In the genomic region with DNA sequence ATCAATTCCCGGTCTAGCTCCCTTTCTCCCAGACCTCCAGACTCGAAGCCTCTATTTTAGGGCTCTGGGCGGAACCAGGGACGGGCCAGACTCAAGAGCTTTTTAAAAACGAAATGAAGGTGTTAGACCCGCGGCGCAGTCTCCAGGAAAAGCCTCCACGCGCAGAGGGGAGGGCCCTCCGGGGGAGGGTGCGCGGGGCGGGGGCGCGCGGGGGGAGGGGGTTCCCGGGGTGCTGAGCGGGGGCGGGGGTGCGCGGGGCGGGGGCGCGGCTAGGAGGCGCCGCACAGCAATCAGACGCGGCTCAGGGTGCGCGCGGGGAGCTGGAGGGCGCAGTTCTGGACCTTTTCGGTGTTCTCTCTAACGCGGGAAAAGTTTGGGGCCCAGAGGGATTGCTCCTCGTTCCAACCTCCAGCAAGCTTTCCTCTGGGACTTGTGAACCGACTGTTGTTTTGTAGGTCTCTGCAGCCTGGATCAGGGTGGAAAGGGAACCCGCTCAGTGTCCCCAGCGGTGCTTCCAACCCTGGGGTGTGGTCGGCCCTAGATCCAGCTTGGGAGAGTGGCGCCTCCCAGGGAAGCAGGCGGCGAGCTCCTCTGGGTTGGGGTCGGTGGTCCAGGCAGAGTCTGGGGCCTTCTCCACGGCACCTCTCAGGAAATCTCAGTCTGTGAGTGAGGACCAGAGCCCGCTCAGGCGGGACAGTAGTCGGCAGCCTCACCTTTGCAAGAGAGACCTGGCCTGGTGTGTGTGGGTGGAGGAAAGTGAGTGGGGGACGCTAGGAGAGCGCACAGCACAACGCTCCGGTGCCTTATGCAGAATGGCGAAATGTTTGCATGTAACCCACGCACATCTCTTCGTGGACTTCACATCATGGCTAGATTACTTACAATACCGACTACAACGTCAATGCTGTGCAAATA, we compare ENCODE assay signal across 9 cellular contexts. TPM values are rescaled to one million over a fixed set of nuclear protein-coding genes. Genes with fewer than 3 reads are reported as not detected.
DNase-seq lines count a peak whose midpoint lies in the region; ATAC-seq and TF ChIP-seq lines count a peak whose summit lies in the region.
"Had no signal": no experiment of that assay in that cellular context is flagged by ENCODE, and none has a peak within 500 bp of the region (broad histone marks: within the 10 kb centered on the region; RNA-seq: fewer than 3 reads in every experiment).

No MANE protein-coding gene starts in this region.

- H3K36me3 ChIP-seq in muscle layer of duodenum (ENCODE audit: control insufficient read depth in 1 of 2, insufficient read depth in 2 of 2, low read length in 2 of 2) (no peaks in the 10 kb centered on the region), upper lobe of right lung (no peaks in the 10 kb centered on the region)

- H3K27ac ChIP-seq in muscle layer of duodenum (ENCODE audit: low read length): no peak overlapping the region
- H3K27ac ChIP-seq in upper lobe of right lung: no peak overlapping the region

- TF ChIP-seq CTCF in chondrocyte (IDR thresholded peaks at IDR 0.05) (no peak), upper lobe of right lung (IDR thresholded peaks at IDR 0.05) (no peak)

- no peak for ATAC-seq in activated naive CD4-positive, alpha-beta T cell treated with anti-CD3 and anti-CD28 coated beads, Interleukin-2, amount 50 U/mL, for 72 hours
- peak; percentile 76 for ATAC-seq in upper lobe of right lung
- ATAC-seq in HG03045 (IDR thresholded peaks at IDR 0.05; ENCODE audit: unreplicated experiment): no peak
- ATAC-seq in HG02852 (IDR thresholded peaks at IDR 0.05; ENCODE audit: unreplicated experiment): no peak

- H3K27me3 ChIP-seq in muscle layer of duodenum (ENCODE audit: low read depth, low read length) (peaks cover 21% of the 10 kb centered on the region), upper lobe of right lung (peaks cover 6% of the 10 kb centered on the region)

- no peaks in the 10 kb centered on the region for H3K9me3 Mint-ChIP-seq in activated naive CD4-positive, alpha-beta T cell treated with anti-CD3 and anti-CD28 coated beads, Interleukin-2, amount 50 U/mL, for 24 hours
- H3K9me3 Mint-ChIP-seq in activated naive CD4-positive, alpha-beta T cell treated with anti-CD3 and anti-CD28 coated beads, Interleukin-2, amount 50 U/mL, for 72 hours: no peaks in the 10 kb centered on the region
- no peaks in the 10 kb centered on the region for H3K9me3 Mint-ChIP-seq in chondrocyte (ENCODE audit: low read depth)

- H3K36me3 Mint-ChIP-seq in activated naive CD4-positive, alpha-beta T cell treated with anti-CD3 and anti-CD28 coated beads, Interleukin-2, amount 50 U/mL, for 24 hours: no peaks in the 10 kb centered on the region
- no peaks in the 10 kb centered on the region for H3K36me3 Mint-ChIP-seq in activated naive CD4-positive, alpha-beta T cell treated with anti-CD3 and anti-CD28 coated beads, Interleukin-2, amount 50 U/mL, for 72 hours
- H3K36me3 Mint-ChIP-seq in chondrocyte (ENCODE audit: low read depth): no peaks in the 10 kb centered on the region

- H3K4me3 Mint-ChIP-seq in activated naive CD4-positive, alpha-beta T cell treated with anti-CD3 and anti-CD28 coated beads, Interleukin-2, amount 50 U/mL, for 24 hours: peak overlapping the region; percentile 63
- peak overlapping the region; percentile 67 for H3K4me3 Mint-ChIP-seq in chondrocyte (ENCODE audit: unreplicated experiment)

- H3K9me3 ChIP-seq in muscle layer of duodenum (ENCODE audit: control insufficient read depth in 1 of 2, low read length in 2 of 2) (no peaks in the 10 kb centered on the region), upper lobe of right lung (no peaks in the 10 kb centered on the region)

- H3K4me3 ChIP-seq in muscle layer of duodenum (ENCODE audit: low read depth in 1 of 2, low read length in 2 of 2): peak overlapping the region; percentile 46 to 62
- H3K4me3 ChIP-seq in upper lobe of right lung: peak overlapping the region; percentile 40

- peak overlapping the region; percentile 42 for H3K27ac Mint-ChIP-seq in activated naive CD4-positive, alpha-beta T cell treated with anti-CD3 and anti-CD28 coated beads, Interleukin-2, amount 50 U/mL, for 24 hours
- no peak overlapping the region for H3K27ac Mint-ChIP-seq in activated naive CD4-positive, alpha-beta T cell treated with anti-CD3 and anti-CD28 coated beads, Interleukin-2, amount 50 U/mL, for 72 hours
- no peak overlapping the region for H3K27ac Mint-ChIP-seq in chondrocyte (ENCODE audit: unreplicated experiment)

- peaks cover 19% of the 10 kb centered on the region for H3K4me1 Mint-ChIP-seq in activated naive CD4-positive, alpha-beta T cell treated with anti-CD3 and anti-CD28 coated beads, Interleukin-2, amount 50 U/mL, for 24 hours
- H3K4me1 Mint-ChIP-seq in chondrocyte (ENCODE audit: low read depth): peaks cover 9% of the 10 kb centered on the region

- H3K27me3 Mint-ChIP-seq in activated naive CD4-positive, alpha-beta T cell treated with anti-CD3 and anti-CD28 coated beads, Interleukin-2, amount 50 U/mL, for 24 hours: peaks cover 9% of the 10 kb centered on the region
- H3K27me3 Mint-ChIP-seq in chondrocyte (ENCODE audit: low read depth): peaks cover 31% of the 10 kb centered on the region

- intact Hi-C loops in upper lobe of right lung (cut with DNase I): no loop called here

- no peak for DNase-seq in activated naive CD4-positive, alpha-beta T cell treated with anti-CD3 and anti-CD28 coated beads, Interleukin-2, amount 50 U/mL, for 72 hours (ENCODE audit: low spot score in 2 of 2)
- DNase-seq in chondrocyte (ENCODE audit: low spot score) (no peak), upper lobe of right lung (peak; percentile 70), NCI-H2171 treated with DMSO at 0.1 percent for 48 hours (lab: John Stamatoyannopoulos, UW) (no peak)
- DNase-seq: Calu3 had no signal

- H3K4me1 ChIP-seq in muscle layer of duodenum (ENCODE audit: control insufficient read depth in 1 of 2, insufficient read depth in 2 of 2, low read length in 2 of 2) (peaks cover 0 to 4% of the 10 kb centered on the region in 2 donors), upper lobe of right lung (no peaks in the 10 kb centered on the region)

RNA-seq across cellular contexts. Expression of a gene that starts 2.0 kb away (rescaled TPM):
- not detected for total RNA-seq in activated naive CD4-positive, alpha-beta T cell treated with anti-CD3 and anti-CD28 coated beads, Interleukin-2, amount 50 U/mL, for 72 hours
- total RNA-seq in chondrocyte (not detected in 3 replicates), upper lobe of right lung (not detected)
- total RNA-seq: Calu3 had no signal

RNA-seq across cellular contexts. Expression of a gene that starts 21.5 kb away (rescaled TPM):
- total RNA-seq in activated naive CD4-positive, alpha-beta T cell treated with anti-CD3 and anti-CD28 coated beads, Interleukin-2, amount 50 U/mL, for 72 hours: 10 to 100 TPM; 22.8 to 35.6 TPM
- 52.7 to 67.5 TPM (median 58.3 TPM) in 3 replicates for total RNA-seq in chondrocyte
- 62.8 TPM for total RNA-seq in upper lobe of right lung

RNA-seq across cellular contexts. Expression of a gene that starts 46.7 kb away (rescaled TPM):
- total RNA-seq in activated naive CD4-positive, alpha-beta T cell treated with anti-CD3 and anti-CD28 coated beads, Interleukin-2, amount 50 U/mL, for 72 hours: under 1 TPM; 0.31 to 0.91 TPM
- total RNA-seq in chondrocyte: not detected in 3 replicates
- 3.1 TPM for total RNA-seq in upper lobe of right lung

RNA-seq across cellular contexts. Expression of a gene that starts 57.7 kb away (rescaled TPM):
- 1 to 10 TPM in 1 of 2 donors, under 1 TPM in 1; 0.73 to 4.0 TPM for total RNA-seq in activated naive CD4-positive, alpha-beta T cell treated with anti-CD3 and anti-CD28 coated beads, Interleukin-2, amount 50 U/mL, for 72 hours
- total RNA-seq in chondrocyte (124 to 224 TPM (median 221 TPM) in 3 replicates), upper lobe of right lung (49.9 TPM)
